In the genomic region with DNA sequence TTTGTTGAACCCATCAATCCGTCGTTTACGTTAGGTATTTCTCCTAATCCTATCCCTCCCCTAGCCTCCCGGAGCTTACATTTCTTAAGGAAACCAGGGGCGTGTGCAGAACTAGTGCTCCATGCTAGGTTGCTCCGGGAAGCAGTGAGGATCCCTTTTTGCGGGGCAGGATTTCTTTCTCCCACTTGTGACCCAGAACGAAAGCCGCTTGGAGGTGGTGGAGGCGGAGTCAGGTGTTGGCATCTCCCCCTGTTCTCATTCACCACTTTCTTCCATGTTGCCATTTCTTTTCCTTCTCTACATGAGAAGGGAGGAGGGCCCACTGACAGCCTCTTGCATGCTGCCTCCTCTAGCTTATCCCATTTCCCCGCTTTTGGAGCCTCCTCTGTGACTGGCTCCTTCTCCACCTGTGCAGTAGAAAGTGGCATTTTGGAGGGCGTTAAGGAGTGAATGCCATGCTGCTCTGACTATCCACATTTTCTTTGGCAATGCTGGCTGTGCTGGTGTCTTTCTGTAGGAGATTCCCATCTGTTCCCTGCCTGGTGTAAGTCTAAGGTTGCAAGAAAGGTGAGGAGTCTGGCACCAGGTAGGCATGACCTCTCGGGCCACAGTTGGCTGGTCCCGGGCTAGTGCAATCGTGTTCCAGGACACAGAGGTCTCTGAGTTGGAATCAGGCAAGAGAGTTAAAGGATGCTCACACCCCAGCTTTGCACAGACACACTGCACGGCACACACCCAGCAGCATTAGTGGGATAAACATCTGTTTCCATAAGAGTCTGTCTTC, we compare ENCODE assay signal across 9 cellular contexts.
"Had no signal": no experiment of that assay in that cellular context is flagged by ENCODE, and none has a peak within 500 bp of the region (broad histone marks: within the 10 kb centered on the region; RNA-seq: fewer than 3 reads in every experiment).

No MANE protein-coding gene starts in this region.

- DNase-seq: activated naive CD4-positive, alpha-beta T cell; left ventricle myocardium inferior; midbrain; naive B cell; posterior cingulate gyrus; T-helper 2 cell; transverse colon had no signal

- H3K27ac Mint-ChIP-seq: activated T-helper 1 cell treated with anti-CD3 and anti-CD28 coated beads, Interleukin-12 subunit alpha, Interleukin-12 subunit beta, Interleukin-2, Interleukin-4 antibody, amounts not matched to agents 30 ng/mL and 10 ng/mL and 1 ng/mL, durations not matched to agents 14 hours and 24 hours and 36 hours; stimulated activated memory B cell treated with anti-CD40 and anti-IgM and Interleukin-4, amounts not matched to agents 10 μg/mL and 1 μg/mL and 100 μg/mL, for 72 hours had no signal

- H3K27ac ChIP-seq: left ventricle myocardium inferior had no signal

- H3K4me1 Mint-ChIP-seq: naive B cell; stimulated activated memory B cell treated with anti-CD40 and anti-IgM and Interleukin-4, amounts not matched to agents 10 μg/mL and 1 μg/mL and 100 μg/mL, for 72 hours had no signal

- H3K9me3 Mint-ChIP-seq: activated T-helper 1 cell treated with anti-CD3 and anti-CD28 coated beads, Interleukin-12 subunit alpha, Interleukin-12 subunit beta, Interleukin-2, Interleukin-4 antibody, amounts not matched to agents 30 ng/mL and 10 ng/mL and 1 ng/mL, durations not matched to agents 14 hours and 24 hours and 36 hours; naive B cell; stimulated activated memory B cell treated with anti-CD40 and anti-IgM and Interleukin-4, amounts not matched to agents 10 μg/mL and 1 μg/mL and 100 μg/mL, for 72 hours had no signal

- H3K4me3 Mint-ChIP-seq: activated T-helper 1 cell treated with anti-CD3 and anti-CD28 coated beads, Interleukin-12 subunit alpha, Interleukin-12 subunit beta, Interleukin-2, Interleukin-4 antibody, amounts not matched to agents 30 ng/mL and 10 ng/mL and 1 ng/mL, durations not matched to agents 14 hours and 24 hours and 36 hours; naive B cell; stimulated activated memory B cell treated with anti-CD40 and anti-IgM and Interleukin-4, amounts not matched to agents 10 μg/mL and 1 μg/mL and 100 μg/mL, for 72 hours had no signal

- ATAC-seq: stimulated activated memory B cell treated with anti-CD40 and anti-IgM and Interleukin-4, amounts not matched to agents 10 μg/mL and 1 μg/mL and 100 μg/mL, for 72 hours had no signal

- H3K36me3 Mint-ChIP-seq: naive B cell; stimulated activated memory B cell treated with anti-CD40 and anti-IgM and Interleukin-4, amounts not matched to agents 10 μg/mL and 1 μg/mL and 100 μg/mL, for 72 hours had no signal
